Comparison of ENCODE assay signal across 1 cellular context in genomic region chr16:140175-140857, GRCh38.
TF ChIP-seq lines count a peak whose summit lies in the region.

No MANE protein-coding gene starts in this region.

TF ChIP-seq in K562, 482 proteins besides CTCF, POLR2A, EP300 and RAD21:
- no peak for TF ChIP-seq CHD2 (IDR thresholded peaks at IDR 0.05; ENCODE audit: low read depth, low read length)
- peak in 1 of 2 experiments; percentile 51; a peak in 1 of 4 replicates for TF ChIP-seq KDM1A (IDR thresholded peaks at IDR 0.05)
- peak; percentile 84 for TF ChIP-seq ZNF146 (CRISPR knock-in tag; IDR thresholded peaks at IDR 0.05; ENCODE audit: unreplicated experiment)
- TF ChIP-seq HMGN3 (IDR thresholded peaks at IDR 0.05; ENCODE audit: borderline replicate concordance, extremely low read depth, insufficient read length, low read depth, low read length), result no peak
- no peak for TF ChIP-seq ZNF57 (CRISPR knock-in tag; IDR thresholded peaks at IDR 0.05)
- TF ChIP-seq TSC22D4 (tag; IDR thresholded peaks at IDR 0.05), result no peak
- TF ChIP-seq ZNF507 (tag; conservative IDR thresholded peaks at IDR 0.05), result no peak
- TF ChIP-seq TOE1 (IDR thresholded peaks at IDR 0.05; ENCODE audit: borderline replicate concordance), result no peak
- TF ChIP-seq TOE1 (CRISPR knock-in tag; IDR thresholded peaks at IDR 0.05; ENCODE audit: borderline replicate concordance, low read depth), result no peak
- TF ChIP-seq LCOR (CRISPR knock-in tag; IDR thresholded peaks at IDR 0.05), result no peak
- peak; percentile 40 for TF ChIP-seq RBM25 (IDR thresholded peaks at IDR 0.05; ENCODE audit: low read depth, low read length, severe bottlenecking)
- 0 out of 2 replicates have a peak, but pooled peaks have one; percentile 49 for TF ChIP-seq BCOR (IDR thresholded peaks at IDR 0.05)
- TF ChIP-seq ADNP (tag; IDR thresholded peaks at IDR 0.05), result peak; percentile 44; the same call in 1 of the 2 replicates
